ENCODE assay signal across 26 cellular contexts in genomic region chrX:8755813-8756212, GRCh38. TPM values are rescaled to one million over a fixed set of nuclear protein-coding genes. Genes with fewer than 3 reads are reported as not detected.
A peak's percentile ranks its signal among the peaks of the same experiment; 100 is the strongest.
DNase-seq lines count a peak whose midpoint lies in the region; ATAC-seq, FAIRE-seq and TF ChIP-seq lines count a peak whose summit lies in the region.
"Had no signal": no experiment of that assay in that cellular context is flagged by ENCODE, and none has a peak within 500 bp of the region (broad histone marks: within the 10 kb centered on the region; RNA-seq: fewer than 3 reads in every experiment).

No MANE protein-coding gene starts in this region.

- POLR2A ChIA-PET in IMR-90 (lab: Charles Lee; ENCODE audit: unreplicated experiment), result no interaction called here
- POLR2A ChIA-PET in OCI-LY7 (lab: Charles Lee), result no interaction called here
- POLR2A ChIA-PET in activated CD4-positive, alpha-beta T cell treated with anti-CD3 and anti-CD28 coated beads for 36 hours (lab: Charles Lee), result no interaction called here

- no peak overlapping the region for H3K56ac ChIP-seq in IMR-90 (ENCODE audit: extremely low read depth, insufficient read depth, low read length)

- H3K9me3 ChIP-seq in IMR-90 (ENCODE audit: control insufficient read depth, insufficient read depth, low read length) (no peaks in the 10 kb centered on the region), OCI-LY7 (ENCODE audit: low read length) (no peaks in the 10 kb centered on the region), astrocyte (ENCODE audit: insufficient read depth, low read depth, low read length) (no peaks in the 10 kb centered on the region)
- H3K9me3 ChIP-seq in effector memory CD4-positive, alpha-beta T cell (ENCODE audit: control insufficient read depth, low read length), result no peaks in the 10 kb centered on the region
- H3K9me3 ChIP-seq: A549, BE2C had no signal

- H2AFZ ChIP-seq in IMR-90 (replicated peaks; ENCODE audit: low read length, poor library complexity) (no peak overlapping the region), OCI-LY7 (ENCODE audit: low read length) (peak overlapping the region; percentile 55), astrocyte (ENCODE audit: low read depth, low read length) (no peak overlapping the region)
- H2AFZ ChIP-seq: GM23338 had no signal

- H3K4me3 ChIP-seq in IMR-90 (ENCODE audit: insufficient read depth, low read depth, low read length) (no peak overlapping the region), OCI-LY7 (ENCODE audit: low read depth, low read length, poor library complexity, severe bottlenecking) (no peak overlapping the region), astrocyte (ENCODE audit: insufficient read depth, low read depth, low read length) (no peak overlapping the region)
- H3K4me3 ChIP-seq in effector memory CD4-positive, alpha-beta T cell (ENCODE audit: insufficient read depth, low read depth, low read length, poor library complexity, severe bottlenecking), result no peak overlapping the region
- H3K4me3 ChIP-seq: A549; BLaER1 treated with 17β-estradiol and CSF1 and Interleukin-3, amounts not matched to agents 10 nM and 100 nM; GM12878; GM23338 had no signal

- no peak overlapping the region for H4K5ac ChIP-seq in IMR-90 (ENCODE audit: low read depth, low read length)

- H3K4me1 ChIP-seq in IMR-90 (ENCODE audit: control insufficient read depth, insufficient read depth, low read length) (no peaks in the 10 kb centered on the region), OCI-LY7 (ENCODE audit: insufficient read depth, low read length, poor library complexity, severe bottlenecking) (no peaks in the 10 kb centered on the region), astrocyte (ENCODE audit: insufficient read depth, low read length) (peaks cover 15% of the 10 kb centered on the region), foreskin keratinocyte (peaks cover 8% of the 10 kb centered on the region)
- H3K4me1 ChIP-seq in effector memory CD4-positive, alpha-beta T cell (ENCODE audit: control insufficient read depth, insufficient read depth, low read length, poor library complexity, severe bottlenecking), result no peaks in the 10 kb centered on the region
- H3K4me1 ChIP-seq: A549, BE2C had no signal

- DNase-seq in IMR-90 (no peak), OCI-LY7 (ENCODE audit: low spot score) (no peak), astrocyte (ENCODE audit: low read depth) (peak; percentile 10), foreskin keratinocyte (peak; percentile 59 to 74), mesothelial cell of epicardium (ENCODE audit: low spot score in 2 of 2, unreplicated experiment in 2 of 2) (no peak)
- no peak for DNase-seq in effector memory CD4-positive, alpha-beta T cell
- no peak for DNase-seq in stimulated activated CD4-positive, alpha-beta T cell treated with anti-CD3 and anti-CD28 coated beads, Interleukin-12 subunit alpha, Interleukin-12 subunit beta, amount 100 ng/mL, for 4 hours
- no peak for DNase-seq in activated CD4-positive, alpha-beta T cell treated with anti-CD3 and anti-CD28 coated beads for 36 hours
- DNase-seq: 8988T; BE2C; CD4-positive, alpha-beta T cell; CD8-positive, alpha-beta memory T cell; DMS 273 treated with DMSO at 0.1 percent for 48 hours; DMS79; EL; GDM1; H9 had no signal

- peaks cover 16% of the 10 kb centered on the region for H3K4me1 Mint-ChIP-seq in astrocyte (ENCODE audit: low read depth, unreplicated experiment)
- no peaks in the 10 kb centered on the region for H3K4me1 Mint-ChIP-seq in activated CD4-positive, alpha-beta T cell treated with anti-CD3 and anti-CD28 coated beads for 36 hours
- no peaks in the 10 kb centered on the region for H3K4me1 Mint-ChIP-seq in mesothelial cell of epicardium
- H3K4me1 Mint-ChIP-seq: H9 had no signal

- no peak overlapping the region for H2AK9ac ChIP-seq in IMR-90 (replicated peaks; ENCODE audit: low read depth, low read length, poor library complexity)

- H3K4me3 Mint-ChIP-seq in astrocyte (ENCODE audit: unreplicated experiment) (no peak overlapping the region), mesothelial cell of epicardium (no peak overlapping the region)
- H3K4me3 Mint-ChIP-seq in activated CD4-positive, alpha-beta T cell treated with anti-CD3 and anti-CD28 coated beads for 36 hours, result no peak overlapping the region
- H3K4me3 Mint-ChIP-seq: CD14-positive monocyte; CD4-positive, alpha-beta T cell; CD8-positive, alpha-beta memory T cell; GM23338; H9 had no signal

- CTCF ChIA-PET in IMR-90 (lab: Yijun Ruan, JAX) (no interaction called here), OCI-LY7 (lab: Charles Lee; ENCODE audit: unreplicated experiment) (no interaction called here)
- CTCF ChIA-PET in activated CD4-positive, alpha-beta T cell treated with anti-CD3 and anti-CD28 coated beads for 36 hours (lab: Charles Lee), result no interaction called here

- ATAC-seq in IMR-90 (ENCODE audit: low read depth), result no peak
- ATAC-seq in foreskin keratinocyte, result peak; percentile 64
- ATAC-seq in activated CD4-positive, alpha-beta T cell treated with anti-CD3 and anti-CD28 coated beads for 36 hours, result no peak
- ATAC-seq: A549, GM12878, HCT116 had no signal

- H3K9ac ChIP-seq in IMR-90 (ENCODE audit: low read depth, low read length) (no peak overlapping the region), astrocyte (ENCODE audit: low read length) (no peak overlapping the region)
- H3K9ac ChIP-seq: BLaER1 treated with 17β-estradiol and CSF1 and Interleukin-3, amounts not matched to agents 10 nM and 100 nM had no signal

- H3K27ac ChIP-seq in IMR-90 (ENCODE audit: insufficient read depth, low read length) (no peak overlapping the region), OCI-LY7 (ENCODE audit: low read depth, low read length, poor library complexity, severe bottlenecking) (no peak overlapping the region), astrocyte (ENCODE audit: low read depth, low read length) (no peak overlapping the region), foreskin keratinocyte (no peak overlapping the region)
- H3K27ac ChIP-seq in effector memory CD4-positive, alpha-beta T cell (ENCODE audit: insufficient read depth, low read length, poor library complexity, severe bottlenecking), result no peak overlapping the region
- H3K27ac ChIP-seq: A549; BLaER1 treated with 17β-estradiol and CSF1 and Interleukin-3, amounts not matched to agents 10 nM and 100 nM had no signal

- peak overlapping the region; percentile 48; the same call in 1 of the 3 replicates for H2BK15ac ChIP-seq in IMR-90 (ENCODE audit: low read depth, low read length)

- H4K91ac ChIP-seq in IMR-90 (ENCODE audit: insufficient read depth, low read depth, low read length), result no peak overlapping the region

- no peak overlapping the region for H3K14ac ChIP-seq in IMR-90 (replicated peaks; ENCODE audit: low read depth, low read length)

- H2AK5ac ChIP-seq in IMR-90 (ENCODE audit: low read depth, low read length), result no peak overlapping the region

- H3K4me2 ChIP-seq in IMR-90 (ENCODE audit: low read depth, low read length) (no peak overlapping the region), OCI-LY7 (ENCODE audit: low read length) (no peak overlapping the region), astrocyte (ENCODE audit: low read length) (no peak overlapping the region)
- H3K4me2 ChIP-seq: A549, GM23338 had no signal

- no peak for TF ChIP-seq CTCF in IMR-90 (conservative IDR thresholded peaks at IDR 0.05; ENCODE audit: low read depth, low read length)
- TF ChIP-seq CTCF in OCI-LY7 (conservative IDR thresholded peaks at IDR 0.05; ENCODE audit: low read length), result no peak
- TF ChIP-seq CTCF in astrocyte (IDR thresholded peaks at IDR 0.05; ENCODE audit: insufficient read depth, low read depth, low read length), result no peak
- TF ChIP-seq CTCF in foreskin keratinocyte (conservative IDR thresholded peaks at IDR 0.05), result no peak
- no peak for TF ChIP-seq CTCF in mesothelial cell of epicardium (IDR thresholded peaks at IDR 0.05; ENCODE audit: unreplicated experiment)

- intact Hi-C loops in IMR-90 (cut with micrococcal nuclease), result no loop called here
- intact Hi-C loops in OCI-LY7 (cut with micrococcal nuclease; ENCODE audit: unreplicated experiment), result no loop called here
- intact Hi-C loops in activated CD4-positive, alpha-beta T cell treated with anti-CD3 and anti-CD28 coated beads for 36 hours (cut with DNase I, micrococcal nuclease), result no loop called here

- in situ Hi-C loops in IMR-90 (cut with MboI; ENCODE audit: low sequenced_read_pairs), result no loop called here

- FAIRE-seq in astrocyte (lab: Jason Lieb, UNC), result peak; percentile 91
- FAIRE-seq: A549, D721Med, GM12878, GM19239 had no signal

- H3K36me3 ChIP-seq in IMR-90 (ENCODE audit: control insufficient read depth, insufficient read depth, low read length), result no peaks in the 10 kb centered on the region
- no peaks in the 10 kb centered on the region for H3K36me3 ChIP-seq in OCI-LY7 (ENCODE audit: insufficient read depth, low read length)
- no peaks in the 10 kb centered on the region for H3K36me3 ChIP-seq in astrocyte (ENCODE audit: insufficient read depth, low read length)
- H3K36me3 ChIP-seq in effector memory CD4-positive, alpha-beta T cell (ENCODE audit: control insufficient read depth, insufficient read depth, low read length), result no peaks in the 10 kb centered on the region
- H3K36me3 ChIP-seq: BE2C; BLaER1 treated with 17β-estradiol and CSF1 and Interleukin-3, amounts not matched to agents 10 nM and 100 nM had no signal

- peaks cover 5% of the 10 kb centered on the region for H3K9me3 Mint-ChIP-seq in astrocyte (ENCODE audit: unreplicated experiment)
- H3K9me3 Mint-ChIP-seq in activated CD4-positive, alpha-beta T cell treated with anti-CD3 and anti-CD28 coated beads for 36 hours (ENCODE audit: low read depth), result no peaks in the 10 kb centered on the region
- H3K9me3 Mint-ChIP-seq in mesothelial cell of epicardium, result peaks cover 19% of the 10 kb centered on the region
- H3K9me3 Mint-ChIP-seq: CD4-positive, alpha-beta T cell; GM23338 had no signal

- no peak overlapping the region for H2BK5ac ChIP-seq in IMR-90 (ENCODE audit: low read depth, low read length, poor library complexity, severe bottlenecking)

- H3K4ac ChIP-seq in IMR-90 (ENCODE audit: low read depth, low read length), result no peak overlapping the region

- no peaks in the 10 kb centered on the region for H3K9me1 ChIP-seq in IMR-90 (ENCODE audit: insufficient read depth, low read length)

- H3K18ac ChIP-seq in IMR-90 (ENCODE audit: low read depth, low read length), result no peak overlapping the region

- no peaks in the 10 kb centered on the region for H3K79me1 ChIP-seq in IMR-90 (ENCODE audit: low read depth in 1 of 2, low read length in 2 of 2)

- BruUV-seq in IMR-90 (replicated peaks; lab: Mats Ljungman, UMichigan), result no TSS peak
- no TSS peak for BruUV-seq in OCI-LY7 (replicated peaks; lab: Mats Ljungman, UMichigan)

- no peaks in the 10 kb centered on the region for H3K79me2 ChIP-seq in OCI-LY7 (ENCODE audit: insufficient read depth, low read depth, low read length)
- H3K79me2 ChIP-seq in astrocyte (ENCODE audit: insufficient read depth, low read length), result no peaks in the 10 kb centered on the region

- no peak for TF ChIP-seq POLR2A in IMR-90 (IDR thresholded peaks at IDR 0.05; ENCODE audit: low read depth, low read length)

- TF ChIP-seq RAD21 in IMR-90 (IDR thresholded peaks at IDR 0.05; ENCODE audit: low read length), result no peak

- H3K27ac Mint-ChIP-seq in astrocyte (ENCODE audit: unreplicated experiment) (no peak overlapping the region), mesothelial cell of epicardium (no peak overlapping the region)
- no peak overlapping the region for H3K27ac Mint-ChIP-seq in activated CD4-positive, alpha-beta T cell treated with anti-CD3 and anti-CD28 coated beads for 36 hours
- H3K27ac Mint-ChIP-seq: CD14-positive monocyte; CD4-positive, alpha-beta T cell; H9 had no signal

- H3K27me3 Mint-ChIP-seq in astrocyte (ENCODE audit: low read depth, unreplicated experiment), result no peaks in the 10 kb centered on the region
- H3K27me3 Mint-ChIP-seq in activated CD4-positive, alpha-beta T cell treated with anti-CD3 and anti-CD28 coated beads for 36 hours, result no peaks in the 10 kb centered on the region
- H3K27me3 Mint-ChIP-seq in mesothelial cell of epicardium (ENCODE audit: low read depth), result peaks cover 10% of the 10 kb centered on the region
- H3K27me3 Mint-ChIP-seq: CD4-positive, alpha-beta T cell had no signal

- no peak overlapping the region for H2BK20ac ChIP-seq in IMR-90 (ENCODE audit: low read depth, low read length)

- H3K9me2 ChIP-seq in OCI-LY7 (ENCODE audit: insufficient read depth, low read length), result no peaks in the 10 kb centered on the region

- no peak overlapping the region for H4K8ac ChIP-seq in IMR-90 (ENCODE audit: low read depth in 2 of 2, low read length in 2 of 2)

- H3K27me3 ChIP-seq in IMR-90 (ENCODE audit: control insufficient read depth, insufficient read depth, low read length) (no peaks in the 10 kb centered on the region), astrocyte (ENCODE audit: insufficient read depth, low read length) (no peaks in the 10 kb centered on the region), foreskin keratinocyte (no peaks in the 10 kb centered on the region)
- H3K27me3 ChIP-seq in effector memory CD4-positive, alpha-beta T cell (replicated peaks; ENCODE audit: control insufficient read depth, insufficient read depth, low read length, poor library complexity, severe bottlenecking), result no peaks in the 10 kb centered on the region
- H3K27me3 ChIP-seq: BE2C; BLaER1 treated with 17β-estradiol and CSF1 and Interleukin-3, amounts not matched to agents 10 nM and 100 nM had no signal

- no peak overlapping the region for H2BK120ac ChIP-seq in IMR-90 (ENCODE audit: low read depth, low read length)

- H3K23ac ChIP-seq in IMR-90 (ENCODE audit: low read depth, low read length), result no peak overlapping the region

- dilution Hi-C loops in IMR-90 (cut with HindIII; ENCODE audit: low sequenced_read_pairs, unreplicated experiment), result no loop called here

- H4K20me1 ChIP-seq in IMR-90 (ENCODE audit: insufficient read depth, low read length), result no peaks in the 10 kb centered on the region
- no peaks in the 10 kb centered on the region for H4K20me1 ChIP-seq in OCI-LY7 (ENCODE audit: insufficient read depth, low read length)
- no peaks in the 10 kb centered on the region for H4K20me1 ChIP-seq in astrocyte (ENCODE audit: insufficient read depth, low read length)
- H4K20me1 ChIP-seq: BLaER1 treated with 17β-estradiol and CSF1 and Interleukin-3, amounts not matched to agents 10 nM and 100 nM had no signal

- H3K36me3 Mint-ChIP-seq in astrocyte (ENCODE audit: low read depth, unreplicated experiment) (no peaks in the 10 kb centered on the region), mesothelial cell of epicardium (no peaks in the 10 kb centered on the region)
- H3K36me3 Mint-ChIP-seq in activated CD4-positive, alpha-beta T cell treated with anti-CD3 and anti-CD28 coated beads for 36 hours (ENCODE audit: low read depth), result no peaks in the 10 kb centered on the region
- H3K36me3 Mint-ChIP-seq: CD14-positive monocyte; CD8-positive, alpha-beta memory T cell had no signal

RNA-seq across cellular contexts. Expression of gene ANOS1, which starts 23.9 kb away (rescaled TPM):
- under 0.01 TPM in 2 replicates for total RNA-seq in IMR-90 (2012; rRNA removed)
- 0.07 and 0.17 TPM in 2 replicates for polyA plus RNA-seq in IMR-90 (2012; rRNA removed)
- polyA plus RNA-seq in IMR-90 (2012; cell fraction: cytosol; rRNA removed), result 0.03 and 0.13 TPM in 2 replicates
- 0.03 and 0.07 TPM in 2 replicates for polyA plus RNA-seq in IMR-90 (2012; cell fraction: nucleus; rRNA removed; ENCODE audit: low replicate concordance)
- not detected in 2 replicates for total RNA-seq in OCI-LY7 (2014; rRNA removed; shearing (Covaris generic))
- 0.11 TPM in 1 of 2 replicates, not detected in the other for total RNA-seq in OCI-LY7 (2022)
- total RNA-seq in astrocyte, result 10.0 and 15.3 TPM in 2 replicates
- total RNA-seq in foreskin keratinocyte, result 3.0 and 4.3 TPM in 2 replicates
- polyA plus RNA-seq in foreskin keratinocyte, result 1.5 and 1.7 TPM in 2 replicates
- not detected for total RNA-seq in activated CD4-positive, alpha-beta T cell treated with anti-CD3 and anti-CD28 coated beads for 36 hours
- total RNA-seq in mesothelial cell of epicardium, result 3.7 to 5.1 TPM (median 4.3 TPM) in 3 replicates
- total RNA-seq: CD4-positive, alpha-beta T cell; CD8-positive, alpha-beta memory T cell had no signal
- polyA plus RNA-seq: CD8-positive, alpha-beta memory T cell had no signal

RNA-seq across cellular contexts. Expression of gene FAM9A, which starts 45.4 kb away (rescaled TPM):
- not detected in 2 replicates for total RNA-seq in IMR-90 (2012; rRNA removed)
- polyA plus RNA-seq in IMR-90 (2012; rRNA removed), result not detected in 2 replicates
- not detected in 2 replicates for polyA plus RNA-seq in IMR-90 (2012; cell fraction: cytosol; rRNA removed)
- polyA plus RNA-seq in IMR-90 (2012; cell fraction: nucleus; rRNA removed; ENCODE audit: low replicate concordance), result not detected in 2 replicates
- total RNA-seq in OCI-LY7 (2014; rRNA removed; shearing (Covaris generic)), result not detected in 2 replicates
- not detected in 2 replicates for total RNA-seq in OCI-LY7 (2022)
- total RNA-seq in astrocyte, result not detected in 2 replicates
- not detected in 2 replicates for total RNA-seq in foreskin keratinocyte
- not detected in 2 replicates for polyA plus RNA-seq in foreskin keratinocyte
- total RNA-seq in activated CD4-positive, alpha-beta T cell treated with anti-CD3 and anti-CD28 coated beads for 36 hours, result not detected
- not detected in 3 replicates for total RNA-seq in mesothelial cell of epicardium
- total RNA-seq: CD4-positive, alpha-beta T cell; CD8-positive, alpha-beta memory T cell; GM12878; GM23338; H4; H9 had no signal
- polyA plus RNA-seq: A549; CD14-positive monocyte; CD8-positive, alpha-beta memory T cell; GM12878; GM23338 had no signal

Comparison
In these comparisons a context has a peak if more than half of its experiments do, and no peak if none do; other contexts are left out.
1. DNase-seq: peak in astrocyte (single experiment) and foreskin keratinocyte (2 of 2); none in IMR-90 (single experiment), OCI-LY7 (single experiment), effector memory CD4-positive, alpha-beta T cell (0 of 3), stimulated activated CD4-positive, alpha-beta T cell treated with anti-CD3 and anti-CD28 coated beads, Interleukin-12 subunit alpha, Interleukin-12 subunit beta, amount 100 ng/mL, for 4 hours (single experiment), activated CD4-positive, alpha-beta T cell treated with anti-CD3 and anti-CD28 coated beads for 36 hours (single experiment) and mesothelial cell of epicardium (0 of 2).